ENCODE assay signal across 9 cellular contexts in genomic region chr4:88017516-88018302, GRCh38. TPM values are rescaled to one million over a fixed set of nuclear protein-coding genes. Genes with fewer than 3 reads are reported as not detected.
A peak's percentile ranks its signal among the peaks of the same experiment; 100 is the strongest.
DNase-seq lines count a peak whose midpoint lies in the region; ATAC-seq, FAIRE-seq and TF ChIP-seq lines count a peak whose summit lies in the region.
"Had no signal": no experiment of that assay in that cellular context is flagged by ENCODE, and none has a peak within 500 bp of the region (broad histone marks: within the 10 kb centered on the region; RNA-seq: fewer than 3 reads in every experiment).

No MANE protein-coding gene starts in this region.

- H3K27me3 Mint-ChIP-seq in T-cell, result no peaks in the 10 kb centered on the region

- ATAC-seq in SK-N-SH treated with all-trans-retinoic acid at 6 μM for 48 hours (peak; percentile 97), T-cell (replicated peaks in 1 of 4) (no peak), GM21529 (IDR thresholded peaks at IDR 0.05; ENCODE audit: unreplicated experiment) (no peak)

- POLR2A ChIA-PET in T-cell (lab: Charles Lee), result no interaction called here

- peaks cover 80% of the 10 kb centered on the region for H3K79me2 ChIP-seq in osteoblast (ENCODE audit: insufficient read depth, low read length)

- CTCF ChIA-PET in T-cell (lab: Charles Lee), result no interaction called here

- H3K27ac Mint-ChIP-seq in T-cell, result no peak overlapping the region

- H3K4me1 ChIP-seq in osteoblast (ENCODE audit: insufficient read depth, low read length) (peaks cover 37% of the 10 kb centered on the region), small intestine (ENCODE audit: control insufficient read depth in 2 of 2, insufficient read depth in 1 of 2, low read depth in 1 of 2, low read length in 1 of 2) (peaks cover 0 to 2% of the 10 kb centered on the region in 2 donors)

- H3K9me3 ChIP-seq in osteoblast (ENCODE audit: low read depth, low read length) (no peaks in the 10 kb centered on the region), small intestine (ENCODE audit: control insufficient read depth, low read depth) (no peaks in the 10 kb centered on the region)

- no peak overlapping the region for H3K4me3 Mint-ChIP-seq in T-cell

- 73 to 94% (median 91%) methylated on average over 7 of the region's 7 CpGs for WGBS in small intestine, 3 donors

- H3K27me3 ChIP-seq in osteoblast (ENCODE audit: insufficient read depth, low read length), result no peaks in the 10 kb centered on the region
- no peaks in the 10 kb centered on the region for H3K27me3 ChIP-seq in small intestine (ENCODE audit: control insufficient read depth in 2 of 2, insufficient read depth in 2 of 2, low read length in 2 of 2)

- H3K27ac ChIP-seq in osteoblast (ENCODE audit: low read depth, low read length), result peak overlapping the region; percentile 98
- H3K27ac ChIP-seq in small intestine (ENCODE audit: low read depth in 1 of 2, low read length in 1 of 2), result no peak overlapping the region

- H4K20me1 ChIP-seq in osteoblast (ENCODE audit: insufficient read depth, low read length), result no peaks in the 10 kb centered on the region

- H3K4me2 ChIP-seq in osteoblast (ENCODE audit: insufficient read depth, low read length), result peak overlapping the region; percentile 80

- TF ChIP-seq CTCF in AG09309 (IDR thresholded peaks at IDR 0.05; ENCODE audit: control insufficient read depth, insufficient read depth, low read depth, low read length, missing control alignments), result no peak
- no peak for TF ChIP-seq CTCF in fibroblast of pulmonary artery (IDR thresholded peaks at IDR 0.05; ENCODE audit: low read length, missing control alignments)
- TF ChIP-seq CTCF in osteoblast (IDR thresholded peaks at IDR 0.05; ENCODE audit: extremely low read depth, low read depth, low read length), result no peak

- no peak for FAIRE-seq in small intestine (lab: Jason Lieb, UNC)

- H3K4me1 Mint-ChIP-seq in T-cell, result peaks cover 3 to 21% (median 4%) of the 10 kb centered on the region in 3 donors

- H3K9me3 Mint-ChIP-seq in T-cell, result no peaks in the 10 kb centered on the region

- H3K36me3 Mint-ChIP-seq in T-cell, result peaks cover 8% of the 10 kb centered on the region

- H3K36me3 ChIP-seq in osteoblast (ENCODE audit: insufficient read depth, low read length), result peaks cover 18% of the 10 kb centered on the region
- H3K36me3 ChIP-seq in small intestine (ENCODE audit: control insufficient read depth in 2 of 2, insufficient read depth in 2 of 2, low read length in 2 of 2), result no peaks in the 10 kb centered on the region

- peak; percentile 91 for DNase-seq in AG09309 (ENCODE audit: low read depth)
- DNase-seq in fibroblast of pulmonary artery (ENCODE audit: low read depth), result peak; percentile 97
- peak; percentile 73 for DNase-seq in osteoblast (ENCODE audit: insufficient read length, low spot score, missing footprints)
- no peak for DNase-seq in NCI-H1436 treated with DMSO at 0.1 percent for 48 hours (lab: John Stamatoyannopoulos, UW)
- DNase-seq in small intestine, result no peak
- no peak for DNase-seq in T-cell
- DNase-seq: activated gamma-delta T cell had no signal

- H2AFZ ChIP-seq in osteoblast (ENCODE audit: low read length), result peak overlapping the region; percentile 32

- H3K4me3 ChIP-seq in AG09309 (ENCODE audit: control insufficient read depth, low read depth, low read length) (no peak overlapping the region), fibroblast of pulmonary artery (replicated peaks; ENCODE audit: low read depth, low read length) (no peak overlapping the region), osteoblast (ENCODE audit: insufficient read depth, low read length) (peak overlapping the region; percentile 54), small intestine (ENCODE audit: low read depth in 1 of 2, low read length in 2 of 2) (no peak overlapping the region)

TF ChIP-seq in SK-N-SH treated with all-trans-retinoic acid at 6 μM for 48 hours, 23 proteins besides CTCF, POLR2A, EP300 and RAD21 (continues in another document):
- TF ChIP-seq ISL1 (CRISPR knock-in tag; IDR thresholded peaks at IDR 0.05) (peak; percentile 95), ZNF8 (CRISPR knock-in tag; IDR thresholded peaks at IDR 0.05) (no peak), RARB (CRISPR knock-in tag; IDR thresholded peaks at IDR 0.05) (no peak), ZFP30 (CRISPR knock-in tag; IDR thresholded peaks at IDR 0.05) (no peak), ZFP3 (CRISPR knock-in tag; IDR thresholded peaks at IDR 0.05) (peak; percentile 91), POU6F1 (CRISPR knock-in tag; IDR thresholded peaks at IDR 0.05; ENCODE audit: borderline replicate concordance, low read depth) (no peak), OSR1 (CRISPR knock-in tag; IDR thresholded peaks at IDR 0.05) (no peak), GLIS3 (CRISPR knock-in tag; IDR thresholded peaks at IDR 0.05) (no peak), ZC3H10 (CRISPR knock-in tag; IDR thresholded peaks at IDR 0.05) (no peak), ZNF565 (CRISPR knock-in tag; conservative IDR thresholded peaks at IDR 0.05; ENCODE audit: low read depth) (no peak), CSDC2 (CRISPR knock-in tag; IDR thresholded peaks at IDR 0.05) (no peak), CREB5 (CRISPR knock-in tag; IDR thresholded peaks at IDR 0.05; ENCODE audit: low read depth) (peak; percentile 79), CSRNP3 (CRISPR knock-in tag; IDR thresholded peaks at IDR 0.05) (no peak), SNAI2 (CRISPR knock-in tag; IDR thresholded peaks at IDR 0.05) (no peak), ESRRG (CRISPR knock-in tag; IDR thresholded peaks at IDR 0.05) (peak; percentile 60; the same call in 1 of the 2 replicates), PATZ1 (CRISPR knock-in tag; IDR thresholded peaks at IDR 0.05; ENCODE audit: borderline replicate concordance) (peak; percentile 24; the same call in 1 of the 2 replicates), TCF4 (CRISPR knock-in tag; IDR thresholded peaks at IDR 0.05; ENCODE audit: borderline replicate concordance) (no peak)

RNA-seq across cellular contexts. Expression of gene PKD2, which starts 10.3 kb away (rescaled TPM):
- 106 and 111 TPM in 2 replicates for total RNA-seq in osteoblast
- 1 to 10 TPM; 2.4 to 7.1 (median 3.1) TPM for polyA plus RNA-seq in small intestine
- total RNA-seq in T-cell, result 10 to 100 TPM in 1 of 5 donors, 1 to 10 TPM in 4; 6.8 to 17.4 (median 7.5) TPM

RNA-seq across cellular contexts. Expression of gene SPP1, which starts 42.2 kb away (rescaled TPM):
- total RNA-seq in osteoblast (7.6 and 16.2 TPM in 2 replicates), T-cell (1 to 10 TPM in 1 of 5 donors, under 1 TPM in 2, not detected in 2; 0.69 to 1.1 (median 0.89) TPM)
- polyA plus RNA-seq in small intestine, result 10 to 100 TPM in 1 of 3 donors, 1 to 10 TPM in 2; 2.2 to 12.8 (median 3.0) TPM

Comparison
In these comparisons a context has a peak if more than half of its experiments do, and no peak if none do; other contexts are left out.
1. DNase-seq: peak in AG09309 (single experiment), fibroblast of pulmonary artery (single experiment) and osteoblast (single experiment); none in NCI-H1436 treated with DMSO at 0.1 percent for 48 hours (single experiment), small intestine (single experiment) and T-cell (0 of 34).